36 cellular contexts compared by ENCODE assay signal in the genomic region with DNA sequence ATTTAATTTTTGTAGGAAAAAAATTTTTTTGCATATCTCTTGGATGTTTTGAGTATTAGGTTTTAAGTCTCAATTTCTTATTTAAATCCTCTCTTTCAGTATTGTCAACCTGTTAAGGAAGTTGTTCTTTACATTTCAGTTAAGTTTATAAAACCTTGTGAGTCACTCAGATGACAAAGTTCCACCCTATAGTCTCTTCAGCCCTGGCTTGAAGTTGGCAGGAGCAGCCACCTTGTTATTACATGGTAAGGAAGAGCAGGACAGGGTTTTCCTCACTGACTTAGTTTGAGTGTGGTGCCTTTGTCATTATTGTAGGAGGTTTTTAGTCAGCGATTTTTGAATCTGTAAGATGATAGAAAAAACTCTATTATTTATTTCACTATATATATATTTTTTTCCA.
"Had no signal": no experiment of that assay in that cellular context is flagged by ENCODE, and none has a peak within 500 bp of the region (broad histone marks: within the 10 kb centered on the region; RNA-seq: fewer than 3 reads in every experiment).

No MANE protein-coding gene starts in this region.

- H3K9me3 Mint-ChIP-seq: activated naive CD4-positive, alpha-beta T cell treated with anti-CD3 and anti-CD28 coated beads, Interleukin-2, amount 50 U/mL, for 24 hours; activated naive CD4-positive, alpha-beta T cell treated with anti-CD3 and anti-CD28 coated beads, Interleukin-2, amount 50 U/mL, for 72 hours; activated naive CD8-positive, alpha-beta T cell treated with anti-CD3 and anti-CD28 coated beads, Interleukin-2, amount 10 ng/mL, durations not matched to agents 7 days and 5 days; activated T-cell treated with anti-CD3 and anti-CD28 coated beads, Interleukin-2, amount 50 U/mL, for 72 hours; activated T-helper 1 cell treated with anti-CD3 and anti-CD28 coated beads, Interleukin-12 subunit alpha, Interleukin-12 subunit beta, Interleukin-2, Interleukin-4 antibody, amounts not matched to agents 30 ng/mL and 10 ng/mL and 1 ng/mL, durations not matched to agents 14 hours and 24 hours and 36 hours; activated T-helper 2 cell treated with anti-CD3 and anti-CD28 coated beads, Interferon-gamma antibody, Interleukin-2, Interleukin-4, amounts not matched to agents 10 μg/mL and 5 μg/mL and 100 μg/mL, durations not matched to agents 14 hours and 24 hours and 36 hours; central memory CD8-positive, alpha-beta T cell had no signal

- H3K4me1 ChIP-seq: adrenal gland, ascending aorta, body of pancreas, breast epithelium, colonic mucosa had no signal

- H3K36me3 ChIP-seq: adrenal gland, ascending aorta, brain microvascular endothelial cell, breast epithelium, cardiac muscle cell, colonic mucosa had no signal

- H3K36me3 Mint-ChIP-seq: activated naive CD4-positive, alpha-beta T cell treated with anti-CD3 and anti-CD28 coated beads, Interleukin-2, amount 10 ng/mL, durations not matched to agents 7 days and 5 days; activated naive CD4-positive, alpha-beta T cell treated with anti-CD3 and anti-CD28 coated beads, Interleukin-2, amount 50 U/mL, for 24 hours; activated naive CD4-positive, alpha-beta T cell treated with anti-CD3 and anti-CD28 coated beads, Interleukin-2, amount 50 U/mL, for 72 hours; activated naive CD8-positive, alpha-beta T cell; activated naive CD8-positive, alpha-beta T cell treated with anti-CD3 and anti-CD28 coated beads for 36 hours; activated naive CD8-positive, alpha-beta T cell treated with anti-CD3 and anti-CD28 coated beads, Interleukin-2, amount 10 ng/mL, durations not matched to agents 7 days and 5 days; brain had no signal

- H3K27me3 Mint-ChIP-seq: activated naive CD4-positive, alpha-beta T cell treated with anti-CD3 and anti-CD28 coated beads, Interleukin-2, amount 10 ng/mL, durations not matched to agents 7 days and 5 days; activated naive CD4-positive, alpha-beta T cell treated with anti-CD3 and anti-CD28 coated beads, Interleukin-2, amount 50 U/mL, for 24 hours; activated naive CD8-positive, alpha-beta T cell; activated naive CD8-positive, alpha-beta T cell treated with anti-CD3 and anti-CD28 coated beads for 36 hours; activated naive CD8-positive, alpha-beta T cell treated with anti-CD3 and anti-CD28 coated beads, Interleukin-2, amount 10 ng/mL, durations not matched to agents 7 days and 5 days; activated naive CD8-positive, alpha-beta T cell treated with anti-CD3 and anti-CD28 coated beads, Interleukin-2, amount 50 U/mL, for 24 hours; activated T-helper 17 cell treated with anti-CD3 and anti-CD28 coated beads, Interleukin-2, amount 50 U/mL, for 72 hours; brain; central memory CD8-positive, alpha-beta T cell had no signal

- H3K27ac ChIP-seq: adrenal gland, ascending aorta, body of pancreas, brain microvascular endothelial cell, breast epithelium, cardiac muscle cell, colonic mucosa had no signal

- H3K27ac Mint-ChIP-seq: activated naive CD4-positive, alpha-beta T cell treated with anti-CD3 and anti-CD28 coated beads for 36 hours; activated naive CD4-positive, alpha-beta T cell treated with anti-CD3 and anti-CD28 coated beads, Interleukin-2, amount 10 ng/mL, durations not matched to agents 7 days and 5 days; activated naive CD4-positive, alpha-beta T cell treated with anti-CD3 and anti-CD28 coated beads, Interleukin-2, amount 50 U/mL, for 24 hours; activated naive CD4-positive, alpha-beta T cell treated with anti-CD3 and anti-CD28 coated beads, Interleukin-2, amount 50 U/mL, for 72 hours; activated naive CD8-positive, alpha-beta T cell; activated naive CD8-positive, alpha-beta T cell treated with anti-CD3 and anti-CD28 coated beads for 36 hours; activated naive CD8-positive, alpha-beta T cell treated with anti-CD3 and anti-CD28 coated beads, Interleukin-2, amount 10 ng/mL, durations not matched to agents 7 days and 5 days; activated naive CD8-positive, alpha-beta T cell treated with anti-CD3 and anti-CD28 coated beads, Interleukin-2, amount 50 U/mL, for 24 hours; activated T-cell treated with anti-CD3 and anti-CD28 coated beads, Interleukin-2, amount 50 U/mL, for 72 hours; activated T-helper 1 cell treated with anti-CD3 and anti-CD28 coated beads, Interleukin-12 subunit alpha, Interleukin-12 subunit beta, Interleukin-2, Interleukin-4 antibody, amounts not matched to agents 30 ng/mL and 10 ng/mL and 1 ng/mL, durations not matched to agents 14 hours and 24 hours and 36 hours; activated T-helper 17 cell treated with anti-CD3 and anti-CD28 coated beads, Interleukin-2, amount 50 U/mL, for 72 hours; activated T-helper 2 cell treated with anti-CD3 and anti-CD28 coated beads, Interferon-gamma antibody, Interleukin-2, Interleukin-4, amounts not matched to agents 10 μg/mL and 5 μg/mL and 100 μg/mL, durations not matched to agents 14 hours and 24 hours and 36 hours; brain had no signal

- H3K4me1 Mint-ChIP-seq: activated naive CD4-positive, alpha-beta T cell treated with anti-CD3 and anti-CD28 coated beads, Interleukin-2, amount 10 ng/mL, durations not matched to agents 7 days and 5 days; activated naive CD4-positive, alpha-beta T cell treated with anti-CD3 and anti-CD28 coated beads, Interleukin-2, amount 50 U/mL, for 24 hours; activated naive CD8-positive, alpha-beta T cell treated with anti-CD3 and anti-CD28 coated beads for 36 hours; activated naive CD8-positive, alpha-beta T cell treated with anti-CD3 and anti-CD28 coated beads, Interleukin-2, amount 10 ng/mL, durations not matched to agents 7 days and 5 days; activated naive CD8-positive, alpha-beta T cell treated with anti-CD3 and anti-CD28 coated beads, Interleukin-2, amount 50 U/mL, for 24 hours; activated T-helper 17 cell treated with anti-CD3 and anti-CD28 coated beads, Interleukin-2, amount 50 U/mL, for 72 hours; brain; central memory CD8-positive, alpha-beta T cell had no signal

- H3K4me3 ChIP-seq: adrenal gland, ascending aorta, body of pancreas, breast epithelium, cardiac muscle cell, colonic mucosa had no signal

- H3K4me3 Mint-ChIP-seq: activated naive CD4-positive, alpha-beta T cell treated with anti-CD3 and anti-CD28 coated beads for 36 hours; activated naive CD4-positive, alpha-beta T cell treated with anti-CD3 and anti-CD28 coated beads, Interleukin-2, amount 10 ng/mL, durations not matched to agents 7 days and 5 days; activated naive CD4-positive, alpha-beta T cell treated with anti-CD3 and anti-CD28 coated beads, Interleukin-2, amount 50 U/mL, for 24 hours; activated naive CD8-positive, alpha-beta T cell; activated naive CD8-positive, alpha-beta T cell treated with anti-CD3 and anti-CD28 coated beads for 36 hours; activated naive CD8-positive, alpha-beta T cell treated with anti-CD3 and anti-CD28 coated beads, Interleukin-2, amount 10 ng/mL, durations not matched to agents 7 days and 5 days; activated naive CD8-positive, alpha-beta T cell treated with anti-CD3 and anti-CD28 coated beads, Interleukin-2, amount 50 U/mL, for 24 hours; activated T-cell treated with anti-CD3 and anti-CD28 coated beads, Interleukin-2, amount 50 U/mL, for 72 hours; activated T-helper 1 cell treated with anti-CD3 and anti-CD28 coated beads, Interleukin-12 subunit alpha, Interleukin-12 subunit beta, Interleukin-2, Interleukin-4 antibody, amounts not matched to agents 30 ng/mL and 10 ng/mL and 1 ng/mL, durations not matched to agents 14 hours and 24 hours and 36 hours; activated T-helper 17 cell treated with anti-CD3 and anti-CD28 coated beads, Interleukin-2, amount 50 U/mL, for 72 hours; brain; central memory CD8-positive, alpha-beta T cell had no signal

- DNase-seq: activated effector memory CD4-positive, alpha-beta T cell treated with anti-CD3 and anti-CD28 coated beads, Interleukin-2, amount 50 U/mL, for 16 hours; activated effector memory CD4-positive, alpha-beta T cell treated with Interleukin-2 at 50 U/mL for 16 hours; activated gamma-delta T cell; activated gamma-delta T cell treated with Interleukin-2 at 50 U/mL for 16 hours; activated naive CD4-positive, alpha-beta T cell; activated naive CD4-positive, alpha-beta T cell treated with anti-CD3 and anti-CD28 coated beads for 36 hours; activated naive CD4-positive, alpha-beta T cell treated with anti-CD3 and anti-CD28 coated beads, Interleukin-2, amount 10 ng/mL, durations not matched to agents 7 days and 5 days; activated naive CD4-positive, alpha-beta T cell treated with anti-CD3 and anti-CD28 coated beads, Interleukin-2, amount 50 U/mL, for 16 hours; activated naive CD4-positive, alpha-beta T cell treated with Interleukin-2 at 50 U/mL for 16 hours; activated naive CD8-positive, alpha-beta T cell treated with anti-CD3 and anti-CD28 coated beads for 36 hours; activated naive CD8-positive, alpha-beta T cell treated with anti-CD3 and anti-CD28 coated beads, Interleukin-2, amount 10 ng/mL, durations not matched to agents 7 days and 5 days; activated naive CD8-positive, alpha-beta T cell treated with anti-CD3 and anti-CD28 coated beads, Interleukin-2, amount 50 U/mL, for 24 hours; activated T-cell treated with anti-CD3 and anti-CD28 coated beads, Interleukin-2, amount 50 U/mL, for 48 hours; activated T-cell treated with anti-CD3 and anti-CD28 coated beads, Interleukin-2, amount 50 U/mL, for 72 hours; adrenal gland; amniotic stem cell; amygdala; anterior cingulate cortex; aorta; body of pancreas; brain microvascular endothelial cell; caudate nucleus; central memory CD4-positive, alpha-beta T cell; cerebellar nuclear complex; colonic mucosa had no signal

- H3K9me3 ChIP-seq: ascending aorta, body of pancreas, colonic mucosa had no signal

- H3K27me3 ChIP-seq: adrenal gland, ascending aorta, body of pancreas, brain microvascular endothelial cell, breast epithelium, cardiac muscle cell, colonic mucosa had no signal

- ATAC-seq: activated naive CD4-positive, alpha-beta T cell treated with anti-CD3 and anti-CD28 coated beads, Interleukin-2, amount 50 U/mL, for 72 hours; activated naive CD8-positive, alpha-beta T cell treated with anti-CD3 and anti-CD28 coated beads, Interleukin-2, amount 50 U/mL, for 24 hours; activated T-cell treated with anti-CD3 and anti-CD28 coated beads, Interleukin-2, amount 50 U/mL, for 72 hours; activated T-helper 17 cell treated with anti-CD3 and anti-CD28 coated beads, Interleukin-2, amount 50 U/mL, for 72 hours; body of pancreas had no signal
